ENCODE assay signal across 8 cellular contexts in the genomic region with DNA sequence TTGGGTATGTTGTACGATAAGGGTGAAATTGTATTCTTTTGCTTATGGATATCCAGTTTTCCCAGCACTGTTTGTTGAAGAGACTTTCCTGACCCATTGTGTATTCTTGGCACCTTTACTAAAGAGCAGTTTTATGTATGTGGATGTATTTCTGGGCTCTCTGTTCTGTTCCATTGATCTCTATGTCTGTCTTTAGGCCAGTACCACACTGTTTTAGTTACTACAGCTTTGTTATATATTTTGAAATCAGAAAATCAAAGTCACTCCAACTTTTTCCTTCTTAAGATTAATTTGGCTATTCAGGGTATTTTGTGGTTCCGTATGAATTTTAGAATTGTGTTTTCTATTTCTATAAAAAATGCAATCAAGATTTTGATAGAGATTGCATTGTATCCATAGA.
"Had no signal": no experiment of that assay in that cellular context is flagged by ENCODE, and none has a peak within 500 bp of the region (broad histone marks: within the 10 kb centered on the region; RNA-seq: fewer than 3 reads in every experiment).

No MANE protein-coding gene starts in this region.

- H3K27ac Mint-ChIP-seq: IgD-negative memory B cell had no signal

- H3K27me3 Mint-ChIP-seq: IgD-negative memory B cell had no signal

- H3K4me1 Mint-ChIP-seq: IgD-negative memory B cell had no signal

- ATAC-seq: HepG2 had no signal

- DNase-seq: IMR-90, KBM-7, KG1 had no signal

- H3K27ac ChIP-seq: HL-60, KMS-11 had no signal

- H3K9ac ChIP-seq: KMS-11 had no signal

- H3K4me2 ChIP-seq: KMS-11 had no signal

- FAIRE-seq: HepG2, HTR-8/SVneo had no signal
